ENCODE assay signal across 12 cellular contexts in genomic region chr1:166905930-166906329, GRCh38. TPM values are rescaled to one million over a fixed set of nuclear protein-coding genes. Genes with fewer than 3 reads are reported as not detected.
DNase-seq lines count a peak whose midpoint lies in the region; ATAC-seq and TF ChIP-seq lines count a peak whose summit lies in the region.
"Had no signal": no experiment of that assay in that cellular context is flagged by ENCODE, and none has a peak within 500 bp of the region (broad histone marks: within the 10 kb centered on the region; RNA-seq: fewer than 3 reads in every experiment).

No MANE protein-coding gene starts in this region.

- ATAC-seq in SK-N-SH treated with all-trans-retinoic acid at 6 μM for 48 hours: no peak
- ATAC-seq: Right ventricle myocardium inferior had no signal

- H2BK5ac ChIP-seq in neuronal stem cell (ENCODE audit: low read length): no peak overlapping the region

- H3K9me3 ChIP-seq in neuronal stem cell (replicated peaks in 1 of 2; ENCODE audit: control insufficient read depth in 2 of 2, insufficient read depth in 1 of 2, low read depth in 1 of 2, low read length in 2 of 2) (peaks cover 2 to 6% of the 10 kb centered on the region in 2 donors), Peyer's patch (no peaks in the 10 kb centered on the region)

- no peaks in the 10 kb centered on the region for H3K79me1 ChIP-seq in neuronal stem cell (ENCODE audit: low read depth, low read length)

- no peak overlapping the region for H3K23ac ChIP-seq in neuronal stem cell (ENCODE audit: low read depth, low read length, poor library complexity)

- H3K9me3 Mint-ChIP-seq in chondrocyte (ENCODE audit: low read depth): no peaks in the 10 kb centered on the region
- H3K9me3 Mint-ChIP-seq: CD8-positive, alpha-beta memory T cell had no signal

- no peak overlapping the region for H3K4ac ChIP-seq in neuronal stem cell (ENCODE audit: low read length)

- DNase-seq in Daoy (ENCODE audit: low read depth): peak; percentile 86
- DNase-seq in MV-4-11 (lab: John Stamatoyannopoulos, UW): peak; percentile 63
- no peak for DNase-seq in chondrocyte (ENCODE audit: low spot score)
- DNase-seq in neuronal stem cell (ENCODE audit: low spot score): no peak
- DNase-seq in KG1 (lab: John Stamatoyannopoulos, UW): no peak
- DNase-seq in iPS-NIHi11 (ENCODE audit: low spot score): no peak
- DNase-seq in Peyer's patch: no peak
- DNase-seq: activated CD4-positive, CD25-positive, alpha-beta regulatory T cell treated with anti-CD3 and anti-CD28 coated beads, Interleukin-2, amount 50 U/mL, for 72 hours; CD8-positive, alpha-beta memory T cell had no signal

- no peak overlapping the region for H3K18ac ChIP-seq in neuronal stem cell (ENCODE audit: low read length)

- no CpG with 5 or more reads among the region's 3 CpGs for WGBS in neuronal stem cell (ENCODE audit: extremely low coverage in 2 of 2, insufficient read length in 2 of 2, insufficient replicate concordance in 1 of 2), 2 donors

- H2AK5ac ChIP-seq in neuronal stem cell (ENCODE audit: low read depth, low read length): no peak overlapping the region

- H3K27me3 Mint-ChIP-seq in chondrocyte (ENCODE audit: low read depth): peaks cover 3% of the 10 kb centered on the region

- H3K27ac ChIP-seq in neuronal stem cell (replicated peaks; ENCODE audit: low read length): no peak overlapping the region
- H3K27ac ChIP-seq in Peyer's patch: no peak overlapping the region

- TF ChIP-seq CTCF in chondrocyte (IDR thresholded peaks at IDR 0.05): no peak
- no peak for TF ChIP-seq CTCF in Peyer's patch (IDR thresholded peaks at IDR 0.05)

- peaks cover 0 to 3% of the 10 kb centered on the region in 2 donors for H3K4me1 ChIP-seq in neuronal stem cell (ENCODE audit: control insufficient read depth in 2 of 2, insufficient read depth in 1 of 2, low read depth in 1 of 2, low read length in 2 of 2)
- H3K4me1 ChIP-seq in Peyer's patch: no peaks in the 10 kb centered on the region

- H3K4me3 Mint-ChIP-seq in chondrocyte (ENCODE audit: unreplicated experiment): no peak overlapping the region
- H3K4me3 Mint-ChIP-seq: CD8-positive, alpha-beta memory T cell; IgD-negative memory B cell had no signal

- H3K36me3 Mint-ChIP-seq in chondrocyte (ENCODE audit: low read depth): no peaks in the 10 kb centered on the region
- H3K36me3 Mint-ChIP-seq: CD8-positive, alpha-beta memory T cell; IgD-negative memory B cell had no signal

- H2BK12ac ChIP-seq in neuronal stem cell (ENCODE audit: low read length): no peak overlapping the region

- no peak overlapping the region for H2BK15ac ChIP-seq in neuronal stem cell (ENCODE audit: low read length)

- H2BK120ac ChIP-seq in neuronal stem cell (ENCODE audit: low read depth, low read length): no peak overlapping the region

- H3K36me3 ChIP-seq in neuronal stem cell (replicated peaks in 1 of 2; ENCODE audit: control insufficient read depth in 2 of 2, insufficient read depth in 2 of 2, low read length in 2 of 2) (peaks cover 0 to 3% of the 10 kb centered on the region in 2 donors), Peyer's patch (no peaks in the 10 kb centered on the region)

- H4K91ac ChIP-seq in neuronal stem cell (ENCODE audit: low read depth, low read length, poor library complexity): no peak overlapping the region

- no peak overlapping the region for H4K8ac ChIP-seq in neuronal stem cell (ENCODE audit: low read depth, low read length)

- H3K27ac Mint-ChIP-seq in chondrocyte (ENCODE audit: unreplicated experiment): peak overlapping the region; percentile 91
- H3K27ac Mint-ChIP-seq: CD8-positive, alpha-beta memory T cell; IgD-negative memory B cell had no signal

- H3K27me3 ChIP-seq in neuronal stem cell (ENCODE audit: control insufficient read depth in 3 of 3, insufficient read depth in 3 of 3, low read depth in 1 of 3, low read length in 3 of 3) (no peaks in the 10 kb centered on the region), Peyer's patch (no peaks in the 10 kb centered on the region)

- peak overlapping the region; percentile 23 for H2AFZ ChIP-seq in neuronal stem cell (ENCODE audit: low read length)

- no peak overlapping the region for H3K14ac ChIP-seq in neuronal stem cell (ENCODE audit: low read length)

- no peak for TF ChIP-seq POLR2A in Peyer's patch (IDR thresholded peaks at IDR 0.05)

- H3K9ac ChIP-seq in neuronal stem cell (ENCODE audit: low read depth, low read length, poor library complexity): no peak overlapping the region

- H3K4me3 ChIP-seq in neuronal stem cell (ENCODE audit: low read length in 2 of 2) (no peak overlapping the region), Peyer's patch (no peak overlapping the region)

- no peak overlapping the region for H3K4me2 ChIP-seq in neuronal stem cell (ENCODE audit: insufficient read depth, low read length, poor library complexity, severe bottlenecking)

- peaks cover 47% of the 10 kb centered on the region for H3K4me1 Mint-ChIP-seq in chondrocyte (ENCODE audit: low read depth)

TF ChIP-seq in SK-N-SH treated with all-trans-retinoic acid at 6 μM for 48 hours, 23 proteins besides CTCF, POLR2A, EP300 and RAD21 (continues in another document):
- TF ChIP-seq ARNTL (CRISPR knock-in tag; IDR thresholded peaks at IDR 0.05; ENCODE audit: borderline replicate concordance, low read depth): no peak
- no peak for TF ChIP-seq ZC3H10 (CRISPR knock-in tag; IDR thresholded peaks at IDR 0.05)
- no peak for TF ChIP-seq TSHZ2 (CRISPR knock-in tag; IDR thresholded peaks at IDR 0.05)
- no peak for TF ChIP-seq GLIS3 (CRISPR knock-in tag; IDR thresholded peaks at IDR 0.05)
- no peak for TF ChIP-seq ZNF70 (CRISPR knock-in tag; IDR thresholded peaks at IDR 0.05)
- no peak for TF ChIP-seq OSR1 (CRISPR knock-in tag; IDR thresholded peaks at IDR 0.05)
- no peak for TF ChIP-seq PATZ1 (CRISPR knock-in tag; IDR thresholded peaks at IDR 0.05; ENCODE audit: borderline replicate concordance)
- no peak for TF ChIP-seq ESRRG (CRISPR knock-in tag; IDR thresholded peaks at IDR 0.05)
- TF ChIP-seq SNAI2 (CRISPR knock-in tag; IDR thresholded peaks at IDR 0.05): no peak
- no peak for TF ChIP-seq RARB (CRISPR knock-in tag; IDR thresholded peaks at IDR 0.05)
- no peak for TF ChIP-seq CREB5 (CRISPR knock-in tag; IDR thresholded peaks at IDR 0.05; ENCODE audit: low read depth)

RNA-seq across cellular contexts. Expression of gene TADA1, which starts 29.9 kb away (rescaled TPM):
- 15.3 and 19.8 TPM in 2 replicates for total RNA-seq in Daoy (2014; rRNA removed; shearing (Covaris generic))
- 8.9 to 11.1 TPM (median 9.3 TPM) in 3 replicates for total RNA-seq in chondrocyte
- 29.5 TPM for polyA plus RNA-seq in neuronal stem cell (2013, experiment 1 of 2)
- polyA plus RNA-seq in neuronal stem cell (2013, experiment 2 of 2): 29.3 TPM
- 10 to 100 TPM in 1 of 4 donors, 1 to 10 TPM in 3; 6.6 to 13.5 (median 8.4) TPM for total RNA-seq in Peyer's patch

Comparison
In these comparisons a context has a peak if more than half of its experiments do, and no peak if none do; other contexts are left out.
1. DNase-seq: peak in Daoy (single experiment) and MV-4-11 (single experiment); none in chondrocyte (single experiment), neuronal stem cell (single experiment), KG1 (single experiment), iPS-NIHi11 (single experiment) and Peyer's patch (0 of 3).